8 cellular contexts compared by ENCODE assay signal in genomic region chr12:124928095-124928911, GRCh38. TPM values are rescaled to one million over a fixed set of nuclear protein-coding genes. Genes with fewer than 3 reads are reported as not detected.
DNase-seq lines count a peak whose midpoint lies in the region; ATAC-seq and TF ChIP-seq lines count a peak whose summit lies in the region.

No MANE protein-coding gene starts in this region.

- H3K4me1 Mint-ChIP-seq in activated CD4-positive, alpha-beta memory T cell treated with anti-CD3 and anti-CD28 coated beads for 36 hours (ENCODE audit: low read depth): peaks cover 28% of the 10 kb centered on the region

- H3K9me3 Mint-ChIP-seq in activated CD4-positive, alpha-beta memory T cell treated with anti-CD3 and anti-CD28 coated beads for 36 hours: no peaks in the 10 kb centered on the region

- POLR2A ChIA-PET in activated CD4-positive, alpha-beta memory T cell treated with anti-CD3 and anti-CD28 coated beads for 36 hours (lab: Charles Lee): interaction anchor here (0.7 to 2.4 kb wide), 7 partner anchors 10 to 17 kb away, joined by 3 to 19 read pairs (median 6); partner anchors contain the start of gene UBC

- intact Hi-C loops in activated CD4-positive, alpha-beta memory T cell treated with anti-CD3 and anti-CD28 coated beads for 36 hours (cut with micrococcal nuclease): no loop called here

- TF ChIP-seq CTCF in fibroblast of villous mesenchyme (IDR thresholded peaks at IDR 0.05; ENCODE audit: insufficient read depth, low read depth, low read length) (no peak), omental fat pad (IDR thresholded peaks at IDR 0.05) (no peak)

- DNase-seq in activated naive CD4-positive, alpha-beta T cell treated with Interleukin-2 at 50 U/mL for 16 hours: peak; percentile 37
- no peak for DNase-seq in activated naive CD4-positive, alpha-beta T cell (lab: John Stamatoyannopoulos, UW)
- DNase-seq in activated CD4-positive, alpha-beta memory T cell treated with anti-CD3 and anti-CD28 coated beads for 36 hours: peak; percentile 74
- DNase-seq in fibroblast of villous mesenchyme (ENCODE audit: low read depth) (peak; percentile 82), omental fat pad (ENCODE audit: low spot score) (peak; percentile 65), UCSD-AML1 (lab: John Stamatoyannopoulos, UW; ENCODE audit: unreplicated experiment) (no peak), NCI-H345 (lab: John Stamatoyannopoulos, UW) (no peak)

- H3K36me3 Mint-ChIP-seq in activated CD4-positive, alpha-beta memory T cell treated with anti-CD3 and anti-CD28 coated beads for 36 hours: peaks cover 9% of the 10 kb centered on the region

- peak overlapping the region; percentile 94 for H3K4me3 Mint-ChIP-seq in activated CD4-positive, alpha-beta memory T cell treated with anti-CD3 and anti-CD28 coated beads for 36 hours

- ATAC-seq in HG03280 (IDR thresholded peaks at IDR 0.05; ENCODE audit: unreplicated experiment): peak; percentile 37
- ATAC-seq in omental fat pad (ENCODE audit: low FRiP score): peak; percentile 87

- H3K4me3 ChIP-seq in fibroblast of villous mesenchyme (ENCODE audit: low read depth, low read length): peak overlapping the region; percentile 70

- CTCF ChIA-PET in activated CD4-positive, alpha-beta memory T cell treated with anti-CD3 and anti-CD28 coated beads for 36 hours (lab: Charles Lee): interaction anchor here (0.8 to 3.7 kb wide), 6 partner anchors 9 to 22 kb away, joined by 3 to 48 read pairs (median 6); no protein-coding TSS in a partner anchor

- H3K27ac Mint-ChIP-seq in activated CD4-positive, alpha-beta memory T cell treated with anti-CD3 and anti-CD28 coated beads for 36 hours: peak overlapping the region; percentile 96

- peaks cover 5% of the 10 kb centered on the region for H3K27me3 Mint-ChIP-seq in activated CD4-positive, alpha-beta memory T cell treated with anti-CD3 and anti-CD28 coated beads for 36 hours

RNA-seq across cellular contexts. Expression of gene UBC, which starts 13.9 kb away (rescaled TPM):
- 100 to 1,000 TPM; 940 to 950 TPM for total RNA-seq in activated CD4-positive, alpha-beta memory T cell treated with anti-CD3 and anti-CD28 coated beads for 36 hours
- total RNA-seq in fibroblast of villous mesenchyme (1,520 and 1,741 TPM in 2 replicates), omental fat pad (1,000 to 10,000 TPM; 1,220 to 2,129 (median 1,369) TPM)

Comparison
In these comparisons a context has a peak if more than half of its experiments do, and no peak if none do; other contexts are left out.
1. DNase-seq: peak in activated naive CD4-positive, alpha-beta T cell treated with Interleukin-2 at 50 U/mL for 16 hours (single experiment), activated CD4-positive, alpha-beta memory T cell treated with anti-CD3 and anti-CD28 coated beads for 36 hours (single experiment), fibroblast of villous mesenchyme (single experiment) and omental fat pad (single experiment); none in activated naive CD4-positive, alpha-beta T cell (0 of 4), UCSD-AML1 (single experiment) and NCI-H345 (single experiment).